Comparison of ENCODE assay signal across 28 cellular contexts in genomic region chr18:1619507-1619906, GRCh38.
"Had no signal": no experiment of that assay in that cellular context is flagged by ENCODE, and none has a peak within 500 bp of the region (broad histone marks: within the 10 kb centered on the region; RNA-seq: fewer than 3 reads in every experiment).

No MANE protein-coding gene starts in this region.

- H3K27me3 ChIP-seq: colonic mucosa, esophagus muscularis mucosa, esophagus squamous epithelium, foreskin keratinocyte, gastrocnemius medialis, gastroesophageal sphincter, heart left ventricle, heart right ventricle had no signal

- H3K27ac ChIP-seq: colonic mucosa, coronary artery, dorsolateral prefrontal cortex, epithelial cell of prostate, esophagus muscularis mucosa, esophagus squamous epithelium, foreskin keratinocyte, gastrocnemius medialis, gastroesophageal sphincter, heart left ventricle, heart right ventricle had no signal

- FAIRE-seq: colon, endometrium, endothelial cell of umbilical vein, frontal cortex had no signal

- H3K4me3 ChIP-seq: colonic mucosa, coronary artery, dorsolateral prefrontal cortex, esophagus muscularis mucosa, esophagus squamous epithelium, gastrocnemius medialis, gastroesophageal sphincter, heart left ventricle, heart right ventricle had no signal

- DNase-seq: colonic mucosa; cortex of kidney; dermis blood vessel endothelial cell; dorsolateral prefrontal cortex; effector CD4-positive, alpha-beta T cell; effector CD8-positive, alpha-beta T cell; effector memory CD4-positive, alpha-beta T cell; effector memory CD8-positive, alpha-beta T cell; endodermal cell; erythroblast; esophagus squamous epithelium; foreskin fibroblast; foreskin keratinocyte; foreskin melanocyte; gastrocnemius medialis; glutamatergic neuron; head of caudate nucleus; heart left ventricle; heart right ventricle had no signal

- H3K9me3 ChIP-seq: colonic mucosa, esophagus muscularis mucosa, esophagus squamous epithelium, gastrocnemius medialis, gastroesophageal sphincter, heart left ventricle had no signal

- H3K4me1 ChIP-seq: colonic mucosa, esophagus muscularis mucosa, esophagus squamous epithelium, foreskin keratinocyte, gastrocnemius medialis, gastroesophageal sphincter, heart left ventricle, heart right ventricle had no signal

- H3K36me3 ChIP-seq: colonic mucosa, esophagus muscularis mucosa, esophagus squamous epithelium, gastrocnemius medialis, gastroesophageal sphincter, heart left ventricle, heart right ventricle had no signal

- ATAC-seq: effector memory CD8-positive, alpha-beta T cell; esophagus mucosa; foreskin keratinocyte; gastrocnemius medialis; gastroesophageal sphincter; heart left ventricle; heart right ventricle had no signal
